Comparison of ENCODE assay signal across 8 cellular contexts in genomic region chr13:106534844-106535551, GRCh38. TPM values are rescaled to one million over a fixed set of nuclear protein-coding genes. Genes with fewer than 3 reads are reported as not detected.
DNase-seq lines count a peak whose midpoint lies in the region; ATAC-seq, FAIRE-seq and TF ChIP-seq lines count a peak whose summit lies in the region.

No MANE protein-coding gene starts in this region.

- under 1% methylated on average over 98 of the region's 98 CpGs for WGBS in HUES64
- 1% methylated on average over 28 to 98 of the region's 98 CpGs for WGBS in pancreas, 2 donors

- H3K36me3 ChIP-seq in HUES64 (ENCODE audit: insufficient read depth, low read length) (no peaks in the 10 kb centered on the region), pancreas (no peaks in the 10 kb centered on the region)

- intact Hi-C loops in pancreas (cut with DNase I), result no loop called here

- no peak for FAIRE-seq in pancreas (lab: Jason Lieb, UNC)

- ATAC-seq in GM21576 (IDR thresholded peaks at IDR 0.05; ENCODE audit: unreplicated experiment) (peak; percentile 21), pancreas (peak; percentile 0 to 20 (median 0))

- DNase-seq in GM12864 (ENCODE audit: low read depth), result no peak
- DNase-seq in activated effector memory CD4-positive, alpha-beta T cell treated with Interleukin-2 at 50 U/mL for 16 hours, result peak; percentile 5
- peak; percentile 24 for DNase-seq in glomerular visceral epithelial cell (ENCODE audit: extremely low spot score)
- peak in 5 of 6 donors; percentile 7 to 83 (median 38) for DNase-seq in pancreas
- DNase-seq in ureter (ENCODE audit: low spot score), result no peak
- no peak for DNase-seq in cerebellar nuclear complex (lab: John Stamatoyannopoulos, UW)

- peaks cover 31% of the 10 kb centered on the region for H3K4me1 ChIP-seq in HUES64 (ENCODE audit: insufficient read depth, low read length)
- H3K4me1 ChIP-seq in pancreas, result peaks cover 0 to 3% (median 0%) of the 10 kb centered on the region in 3 donors

- H3K27ac ChIP-seq in HUES64 (ENCODE audit: low read depth, low read length), result no peak overlapping the region
- peak overlapping the region in 2 of 4 donors; percentile 26 to 45 for H3K27ac ChIP-seq in pancreas

- H3K27me3 ChIP-seq in HUES64 (ENCODE audit: insufficient read depth, low read length) (peaks cover 13% of the 10 kb centered on the region), pancreas (no peaks in the 10 kb centered on the region)

- H3K4me3 ChIP-seq in GM12864 (ENCODE audit: low read depth, low read length) (peak overlapping the region; percentile 66), HUES64 (ENCODE audit: low read length) (peak overlapping the region; percentile 72), pancreas (peak overlapping the region; percentile 69 to 73 (median 72))

- H3K9ac ChIP-seq in HUES64 (ENCODE audit: low read depth, low read length), result peak overlapping the region; percentile 53; the same call in 1 of the 2 replicates

- H3K9me3 ChIP-seq in HUES64 (ENCODE audit: insufficient read depth, low read depth, low read length) (no peaks in the 10 kb centered on the region), pancreas (no peaks in the 10 kb centered on the region)

- TF ChIP-seq CTCF in GM12864 (IDR thresholded peaks at IDR 0.05; ENCODE audit: low read depth, low read length, missing control alignments) (no peak), pancreas (IDR thresholded peaks at IDR 0.05) (no peak)

RNA-seq across cellular contexts. Expression of gene EFNB2, which starts 0.5 kb away (rescaled TPM):
- 30.9 TPM for polyA plus RNA-seq in HUES64 (2013, experiment 1 of 2)
- polyA plus RNA-seq in HUES64 (2013, experiment 2 of 2), result 47.2 TPM
- 1 to 10 TPM; 2.4 to 8.0 (median 2.9) TPM for total RNA-seq in pancreas
- polyA plus RNA-seq in pancreas, result 1 to 10 TPM; 3.0 to 4.4 TPM
- total RNA-seq in ureter, result 26.4 TPM

RNA-seq across cellular contexts. Expression of gene ARGLU1, which starts 32.9 kb away (rescaled TPM):
- polyA plus RNA-seq in HUES64 (2013, experiment 1 of 2), result 85.4 TPM
- polyA plus RNA-seq in HUES64 (2013, experiment 2 of 2), result 109 TPM
- 10 to 100 TPM; 15.9 to 42.4 (median 24.2) TPM for total RNA-seq in pancreas
- 10 to 100 TPM; 53.8 to 96.1 TPM for polyA plus RNA-seq in pancreas
- 112 TPM for total RNA-seq in ureter

Comparison
In these comparisons a context has a peak if more than half of its experiments do, and no peak if none do; other contexts are left out.
1. DNase-seq: peak in activated effector memory CD4-positive, alpha-beta T cell treated with Interleukin-2 at 50 U/mL for 16 hours (single experiment), glomerular visceral epithelial cell (single experiment) and pancreas (5 of 6); none in GM12864 (single experiment), ureter (single experiment) and cerebellar nuclear complex (0 of 2).
2. Peak in every context shown above with its lines, with median percentiles within 50 percentile points of each other: H3K4me3 ChIP-seq.